ENCODE assay signal across 12 cellular contexts in genomic region chr5:35117960-35118359, GRCh38.
DNase-seq lines count a peak whose midpoint lies in the region; ATAC-seq, FAIRE-seq and TF ChIP-seq lines count a peak whose summit lies in the region.
"Had no signal": no experiment of that assay in that cellular context is flagged by ENCODE, and none has a peak within 500 bp of the region (broad histone marks: within the 10 kb centered on the region; RNA-seq: fewer than 3 reads in every experiment).

No MANE protein-coding gene starts in this region.

- H3K4me1 ChIP-seq in SK-N-SH (ENCODE audit: control insufficient read depth in 1 of 2, insufficient read depth in 2 of 2, low read depth in 1 of 2, low read length in 1 of 2) (peaks cover 7 to 13% of the 10 kb centered on the region in 2 experiments; a peak in 2 of 4 replicates), left lung (no peaks in the 10 kb centered on the region), right lobe of liver (peaks cover 0 to 17% (median 4%) of the 10 kb centered on the region in 4 donors)

- CTCF ChIA-PET in SK-N-SH (lab: Yijun Ruan, JAX) = interaction anchor here (1.0 to 1.4 kb wide), 5 partner anchors 14 to 319 kb away, joined by 3 to 4 read pairs (median 3); no protein-coding TSS in a partner anchor

- peak overlapping the region; percentile 46; the same call in 1 of the 2 replicates for H3K4me2 ChIP-seq in SK-N-SH

- H3K9ac ChIP-seq in SK-N-SH = 0 out of 2 replicates have a peak overlapping the region, but pooled peaks have one; percentile 35

- peak overlapping the region; percentile 83 for H2AFZ ChIP-seq in SK-N-SH (ENCODE audit: low read depth)

- TF ChIP-seq EP300 in SK-N-SH (IDR thresholded peaks at IDR 0.05; ENCODE audit: borderline replicate concordance in 1 of 2, low read depth in 1 of 2, low read length in 1 of 2) = no peak

- intact Hi-C loops in left lung (cut with DNase I) (no loop called here), right lobe of liver (cut with DNase I) (no loop called here)

- H3K9me3 ChIP-seq in SK-N-SH = no peaks in the 10 kb centered on the region
- H3K9me3 ChIP-seq in left lung = no peaks in the 10 kb centered on the region
- no peaks in the 10 kb centered on the region for H3K9me3 ChIP-seq in right lobe of liver

- H3K79me2 ChIP-seq in SK-N-SH (ENCODE audit: insufficient read depth) = no peaks in the 10 kb centered on the region

- FAIRE-seq in GM12891 (lab: Jason Lieb, UNC) = no peak

- ATAC-seq in HG02798 (IDR thresholded peaks at IDR 0.05; ENCODE audit: poor library complexity, unreplicated experiment) = peak; percentile 51
- no peak for ATAC-seq in left lung
- no peak for ATAC-seq in right lobe of liver
- ATAC-seq in HG02973 (IDR thresholded peaks at IDR 0.05; ENCODE audit: unreplicated experiment) = no peak

- DNase-seq in GM12891 (ENCODE audit: insufficient read length, low spot score) = no peak
- no peak for DNase-seq in SK-N-SH
- DNase-seq in renal cortical epithelial cell (ENCODE audit: low read depth) = peak; percentile 36
- no peak for DNase-seq in left lung
- no peak for DNase-seq in right lobe of liver
- no peak for DNase-seq in AML-193 (lab: John Stamatoyannopoulos, UW)
- DNase-seq: NCI-H1105; NK-92 treated with Interleukin-12 subunit alpha and Interleukin-12 subunit beta, amount 100 ng/mL, for 24 hours; T1000 had no signal

- H3F3A ChIP-seq in SK-N-SH (replicated peaks; ENCODE audit: insufficient read depth) = peaks cover 5% of the 10 kb centered on the region

- POLR2A ChIA-PET in SK-N-SH (lab: Yijun Ruan, JAX) = no interaction called here

- H3K4me3 ChIP-seq in SK-N-SH (ENCODE audit: low read depth in 2 of 2, low read length in 1 of 2) (no peak overlapping the region), left lung (no peak overlapping the region), right lobe of liver (no peak overlapping the region)
- H3K4me3 ChIP-seq: coronary artery had no signal

- H3K27me3 ChIP-seq in SK-N-SH (ENCODE audit: insufficient read depth) (no peaks in the 10 kb centered on the region), left lung (no peaks in the 10 kb centered on the region), right lobe of liver (no peaks in the 10 kb centered on the region)

- TF ChIP-seq CTCF in SK-N-SH (IDR thresholded peaks at IDR 0.05) = no peak
- TF ChIP-seq CTCF in left lung (IDR thresholded peaks at IDR 0.05) = no peak
- TF ChIP-seq CTCF in right lobe of liver (IDR thresholded peaks at IDR 0.05) = no peak

- TF ChIP-seq POLR2A in GM12891 (IDR thresholded peaks at IDR 0.05; ENCODE audit: low read depth, low read length) (no peak), right lobe of liver (IDR thresholded peaks at IDR 0.05) (no peak)

- H3K36me3 ChIP-seq in SK-N-SH (replicated peaks in 1 of 2; ENCODE audit: control insufficient read depth in 1 of 2, insufficient read depth in 2 of 2, low read length in 1 of 2) (no peaks in the 10 kb centered on the region), left lung (no peaks in the 10 kb centered on the region), right lobe of liver (no peaks in the 10 kb centered on the region)

- WGBS in SK-N-SH (ENCODE audit: low lambda C conversion rate) = 27% methylated on average over 5 of the region's 6 CpGs
- 73% methylated on average over 5 of the region's 6 CpGs for WGBS in right lobe of liver (ENCODE audit: insufficient coverage, low coverage, low lambda C conversion rate, missing lambda C conversion rate)

- no peaks in the 10 kb centered on the region for H3K9me2 ChIP-seq in SK-N-SH

- H3K27ac ChIP-seq in SK-N-SH (ENCODE audit: low read depth in 2 of 2, low read length in 1 of 2) (peak overlapping the region in 1 of 2 experiments; percentile 62; a peak in 2 of 4 replicates), left lung (no peak overlapping the region), right lobe of liver (no peak overlapping the region)
- H3K27ac ChIP-seq: coronary artery had no signal

- no peaks in the 10 kb centered on the region for H4K20me1 ChIP-seq in SK-N-SH (ENCODE audit: insufficient read depth)

- no peak for TF ChIP-seq RAD21 in SK-N-SH (IDR thresholded peaks at IDR 0.05; ENCODE audit: low read length)

TF ChIP-seq in GM12891, 5 proteins besides CTCF, POLR2A, EP300 and RAD21:
- TF ChIP-seq SPI1 (IDR thresholded peaks at IDR 0.05; ENCODE audit: low read depth, low read length) = peak; percentile 65
- TF ChIP-seq POU2F2 (IDR thresholded peaks at IDR 0.05; ENCODE audit: low read depth, low read length) = no peak

TF ChIP-seq in SK-N-SH, 30 proteins besides CTCF, POLR2A, EP300 and RAD21:
- TF ChIP-seq YY1 (IDR thresholded peaks at IDR 0.05; ENCODE audit: low read depth) (peak; percentile 34; the same call in 1 of the 2 replicates), FOSL2 (IDR thresholded peaks at IDR 0.05; ENCODE audit: borderline replicate concordance, low read depth) (peak; percentile 38; the same call in 1 of the 2 replicates), NFIC (IDR thresholded peaks at IDR 0.05; ENCODE audit: borderline replicate concordance) (0 out of 2 replicates have a peak, but pooled peaks have one; percentile 8), ZBTB33 (IDR thresholded peaks at IDR 0.05; ENCODE audit: borderline replicate concordance, low read depth) (no peak), MXI1 (IDR thresholded peaks at IDR 0.05; ENCODE audit: low read depth, low read length) (no peak)
